Comparison of ENCODE assay signal across 15 cellular contexts in the genomic region with DNA sequence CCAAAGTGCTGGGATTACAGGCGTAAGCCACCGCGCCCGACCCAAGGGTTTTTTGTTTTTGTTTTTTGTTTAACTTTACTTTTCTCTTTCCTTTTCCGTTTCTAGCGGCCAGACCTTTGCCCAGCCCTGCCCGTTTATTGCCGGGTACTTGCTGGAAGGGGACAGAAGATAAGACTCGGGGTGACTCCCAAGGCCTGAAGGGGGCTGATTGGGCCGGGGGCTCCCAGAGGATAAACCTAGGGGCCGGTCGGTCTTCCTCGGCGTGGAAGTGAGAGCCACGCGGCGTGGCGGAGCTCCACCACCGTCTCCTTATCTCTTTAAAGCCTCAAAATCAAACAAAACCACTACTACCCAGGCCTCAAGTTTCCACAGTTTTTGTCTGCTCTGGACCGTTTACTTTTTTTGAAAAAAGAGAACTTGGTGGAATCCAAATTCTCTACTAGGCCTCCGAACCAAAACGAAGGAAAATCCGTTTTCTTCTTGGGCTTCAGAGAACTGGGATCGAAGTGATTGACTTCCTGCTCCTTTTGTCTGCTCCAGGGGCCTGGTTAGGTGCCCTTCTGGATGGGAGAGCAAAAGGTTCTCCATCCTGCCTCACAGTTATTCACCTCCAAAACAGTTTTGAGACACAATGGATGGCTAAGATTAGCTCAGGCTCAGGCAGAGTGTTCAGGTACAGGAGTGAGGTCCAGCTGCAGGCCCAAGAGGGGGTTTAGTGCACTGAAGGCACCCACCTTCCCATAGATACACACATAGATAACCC. TPM values are rescaled to one million over a fixed set of nuclear protein-coding genes. Genes with fewer than 3 reads are reported as not detected.
A peak's percentile ranks its signal among the peaks of the same experiment; 100 is the strongest.
DNase-seq lines count a peak whose midpoint lies in the region; ATAC-seq and TF ChIP-seq lines count a peak whose summit lies in the region.
"Had no signal": no experiment of that assay in that cellular context is flagged by ENCODE, and none has a peak within 500 bp of the region (broad histone marks: within the 10 kb centered on the region; RNA-seq: fewer than 3 reads in every experiment).

No MANE protein-coding gene starts in this region.

- H3K9me3 Mint-ChIP-seq in stimulated activated naive CD8-positive, alpha-beta T cell treated with anti-CD3 and anti-CD28 coated beads, Interleukin-15, Interleukin-2, amounts not matched to agents 100 ng/mL and 50 ng/mL, for 24 hours = no peaks in the 10 kb centered on the region
- H3K9me3 Mint-ChIP-seq in activated naive CD8-positive, alpha-beta T cell treated with anti-CD3 and anti-CD28 coated beads for 36 hours = no peaks in the 10 kb centered on the region
- no peaks in the 10 kb centered on the region for H3K9me3 Mint-ChIP-seq in naive thymus-derived CD8-positive, alpha-beta T cell

- POLR2A ChIA-PET in naive thymus-derived CD8-positive, alpha-beta T cell (lab: Charles Lee) = no interaction called here

- H3K4me3 Mint-ChIP-seq in stimulated activated naive CD8-positive, alpha-beta T cell treated with anti-CD3 and anti-CD28 coated beads, Interleukin-15, Interleukin-2, amounts not matched to agents 100 ng/mL and 50 ng/mL, for 24 hours = peak overlapping the region; percentile 57
- peak overlapping the region; percentile 70 for H3K4me3 Mint-ChIP-seq in activated naive CD8-positive, alpha-beta T cell treated with anti-CD3 and anti-CD28 coated beads for 36 hours
- H3K4me3 Mint-ChIP-seq in naive thymus-derived CD8-positive, alpha-beta T cell = peak overlapping the region in 7 of 10 donors; percentile 37 to 68 (median 49)

- no peak for DNase-seq in stimulated activated naive CD8-positive, alpha-beta T cell treated with anti-CD3 and anti-CD28 coated beads, Interleukin-15, Interleukin-2, amounts not matched to agents 100 U/mL and 50 U/mL, for 24 hours
- no peak for DNase-seq in activated naive CD8-positive, alpha-beta T cell treated with anti-CD3 and anti-CD28 coated beads for 36 hours
- no peak for DNase-seq in naive thymus-derived CD8-positive, alpha-beta T cell
- peak; percentile 19 for DNase-seq in ureter (ENCODE audit: low spot score)
- no peak for DNase-seq in NOMO-1 treated with dmso at 0.1 percent for 144 hours (lab: John Stamatoyannopoulos, UW; ENCODE audit: unreplicated experiment)
- no peak for DNase-seq in erythroblast (lab: John Stamatoyannopoulos, UW)
- DNase-seq in globus pallidus (ENCODE audit: low spot score) = no peak
- DNase-seq: hippocampal formation, IMR-90, left cardiac atrium, NCI-H1048, NCI-H526 treated with DMSO at 0.1 percent for 48 hours had no signal

- H3K36me3 Mint-ChIP-seq in stimulated activated naive CD8-positive, alpha-beta T cell treated with anti-CD3 and anti-CD28 coated beads, Interleukin-15, Interleukin-2, amounts not matched to agents 100 ng/mL and 50 ng/mL, for 24 hours (ENCODE audit: low read depth) = peaks cover 4% of the 10 kb centered on the region
- no peaks in the 10 kb centered on the region for H3K36me3 Mint-ChIP-seq in activated naive CD8-positive, alpha-beta T cell treated with anti-CD3 and anti-CD28 coated beads for 36 hours
- peaks cover 0 to 4% (median 3%) of the 10 kb centered on the region in 3 donors for H3K36me3 Mint-ChIP-seq in naive thymus-derived CD8-positive, alpha-beta T cell

- ATAC-seq in stimulated activated naive CD8-positive, alpha-beta T cell treated with anti-CD3 and anti-CD28 coated beads, Interleukin-15, Interleukin-2, amounts not matched to agents 100 U/mL and 50 U/mL, for 24 hours = no peak
- no peak for ATAC-seq in naive thymus-derived CD8-positive, alpha-beta T cell

- peaks cover 14% of the 10 kb centered on the region for H3K4me1 Mint-ChIP-seq in stimulated activated naive CD8-positive, alpha-beta T cell treated with anti-CD3 and anti-CD28 coated beads, Interleukin-15, Interleukin-2, amounts not matched to agents 100 ng/mL and 50 ng/mL, for 24 hours (ENCODE audit: low read depth)
- H3K4me1 Mint-ChIP-seq in activated naive CD8-positive, alpha-beta T cell treated with anti-CD3 and anti-CD28 coated beads for 36 hours = peaks cover 15% of the 10 kb centered on the region
- peaks cover 2 to 15% (median 9%) of the 10 kb centered on the region in 4 donors for H3K4me1 Mint-ChIP-seq in naive thymus-derived CD8-positive, alpha-beta T cell

- H3K27ac Mint-ChIP-seq in stimulated activated naive CD8-positive, alpha-beta T cell treated with anti-CD3 and anti-CD28 coated beads, Interleukin-15, Interleukin-2, amounts not matched to agents 100 ng/mL and 50 ng/mL, for 24 hours = no peak overlapping the region
- no peak overlapping the region for H3K27ac Mint-ChIP-seq in activated naive CD8-positive, alpha-beta T cell treated with anti-CD3 and anti-CD28 coated beads for 36 hours
- H3K27ac Mint-ChIP-seq in naive thymus-derived CD8-positive, alpha-beta T cell = no peak overlapping the region

- H3K27me3 Mint-ChIP-seq in stimulated activated naive CD8-positive, alpha-beta T cell treated with anti-CD3 and anti-CD28 coated beads, Interleukin-15, Interleukin-2, amounts not matched to agents 100 ng/mL and 50 ng/mL, for 24 hours = peaks cover 93% of the 10 kb centered on the region
- H3K27me3 Mint-ChIP-seq in activated naive CD8-positive, alpha-beta T cell treated with anti-CD3 and anti-CD28 coated beads for 36 hours = peaks cover 98% of the 10 kb centered on the region
- peaks cover 37 to 99% (median 82%) of the 10 kb centered on the region in 5 donors for H3K27me3 Mint-ChIP-seq in naive thymus-derived CD8-positive, alpha-beta T cell

- TF ChIP-seq POLR2A in erythroblast (IDR thresholded peaks at IDR 0.05; ENCODE audit: low read length) = no peak

RNA-seq across cellular contexts. Expression of a gene that starts 8.5 kb away (rescaled TPM):
- total RNA-seq in activated naive CD8-positive, alpha-beta T cell treated with anti-CD3 and anti-CD28 coated beads for 36 hours = 1 to 10 TPM; 3.4 to 4.0 TPM
- not detected for total RNA-seq in naive thymus-derived CD8-positive, alpha-beta T cell
- under 1 TPM in 1 of 3 donors, not detected in 2; 0.13 TPM for polyA plus RNA-seq in naive thymus-derived CD8-positive, alpha-beta T cell
- total RNA-seq in ureter = 33.2 TPM
- total RNA-seq: IMR-90, left cardiac atrium, pulmonary artery endothelial cell had no signal

RNA-seq across cellular contexts. Expression of a gene that starts 19.5 kb away (rescaled TPM):
- total RNA-seq in activated naive CD8-positive, alpha-beta T cell treated with anti-CD3 and anti-CD28 coated beads for 36 hours = not detected
- total RNA-seq in naive thymus-derived CD8-positive, alpha-beta T cell = not detected
- not detected for polyA plus RNA-seq in naive thymus-derived CD8-positive, alpha-beta T cell
- 56.2 TPM for total RNA-seq in ureter
- total RNA-seq: pulmonary artery endothelial cell, suprapubic skin had no signal

RNA-seq across cellular contexts. Expression of a gene that starts 23.8 kb away (rescaled TPM):
- total RNA-seq in activated naive CD8-positive, alpha-beta T cell treated with anti-CD3 and anti-CD28 coated beads for 36 hours = 1 to 10 TPM in 1 of 2 experiments, under 1 TPM in 1; 0.62 to 1.4 TPM
- not detected for total RNA-seq in naive thymus-derived CD8-positive, alpha-beta T cell
- polyA plus RNA-seq in naive thymus-derived CD8-positive, alpha-beta T cell = under 1 TPM in 2 of 3 donors, not detected in 1; 0.22 to 0.40 TPM
- total RNA-seq in ureter = 28.9 TPM

RNA-seq across cellular contexts. Expression of a gene that starts 29.8 kb away (rescaled TPM):
- not detected for total RNA-seq in activated naive CD8-positive, alpha-beta T cell treated with anti-CD3 and anti-CD28 coated beads for 36 hours
- not detected for total RNA-seq in naive thymus-derived CD8-positive, alpha-beta T cell
- polyA plus RNA-seq in naive thymus-derived CD8-positive, alpha-beta T cell = not detected
- 111 TPM for total RNA-seq in ureter

RNA-seq across cellular contexts. Expression of a gene that starts 41.0 kb away (rescaled TPM):
- not detected for total RNA-seq in activated naive CD8-positive, alpha-beta T cell treated with anti-CD3 and anti-CD28 coated beads for 36 hours
- not detected for total RNA-seq in naive thymus-derived CD8-positive, alpha-beta T cell
- polyA plus RNA-seq in naive thymus-derived CD8-positive, alpha-beta T cell = not detected
- 30.1 TPM for total RNA-seq in ureter

Comparison
In these comparisons a context has a peak if more than half of its experiments do, and no peak if none do; other contexts are left out.
1. RNA of a gene that starts 8.5 kb away (total RNA-seq): 33.2 TPM in ureter (single experiment) and 3.4 to 4.0 TPM in activated naive CD8-positive, alpha-beta T cell treated with anti-CD3 and anti-CD28 coated beads for 36 hours; not detected in naive thymus-derived CD8-positive, alpha-beta T cell; every median in the first group is over 4 times any median in the second.
2. RNA of a gene that starts 19.5 kb away (total RNA-seq): 56.2 TPM in ureter (single experiment); not detected in activated naive CD8-positive, alpha-beta T cell treated with anti-CD3 and anti-CD28 coated beads for 36 hours and not detected in naive thymus-derived CD8-positive, alpha-beta T cell; every median in the first group is over 10 times any median in the second.
3. RNA of a gene that starts 23.8 kb away (total RNA-seq): 28.9 TPM in ureter (single experiment); 0.62 to 1.4 TPM in activated naive CD8-positive, alpha-beta T cell treated with anti-CD3 and anti-CD28 coated beads for 36 hours and not detected in naive thymus-derived CD8-positive, alpha-beta T cell; every median in the first group is over 10 times any median in the second.
4. Peak in every context shown above with its lines, with median percentiles within 50 percentile points of each other: H3K4me3 Mint-ChIP-seq.